In the genomic region with DNA sequence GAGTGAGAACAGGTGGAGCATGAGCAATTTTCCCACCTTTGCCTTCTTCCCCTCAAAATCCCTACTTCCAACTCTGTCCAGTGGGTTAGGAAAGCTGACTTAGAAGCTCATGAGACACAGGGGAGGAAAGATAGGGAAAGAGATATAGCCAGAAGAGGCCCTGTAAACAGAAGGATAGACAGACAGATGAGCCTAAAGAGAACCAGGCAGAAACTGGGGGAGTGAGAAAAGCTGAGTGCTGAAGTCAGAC, we compare ENCODE assay signal across 10 cellular contexts. TPM values are rescaled to one million over a fixed set of nuclear protein-coding genes. Genes with fewer than 3 reads are reported as not detected.
DNase-seq lines count a peak whose midpoint lies in the region; ATAC-seq and TF ChIP-seq lines count a peak whose summit lies in the region.
"Had no signal": no experiment of that assay in that cellular context is flagged by ENCODE, and none has a peak within 500 bp of the region (broad histone marks: within the 10 kb centered on the region; RNA-seq: fewer than 3 reads in every experiment).

No MANE protein-coding gene starts in this region.

- intact Hi-C loops in ascending aorta (cut with DNase I) = loop anchor here (5.0 kb wide), 1 partner anchor 105 kb away; a partner anchor contains a TSS

- DNase-seq in ascending aorta (ENCODE audit: low spot score in 2 of 2) (no peak), foreskin fibroblast (no peak)
- no peak for DNase-seq in activated naive CD8-positive, alpha-beta T cell treated with anti-CD3 and anti-CD28 coated beads, Interleukin-2, amount 50 U/mL, for 24 hours
- DNase-seq: activated gamma-delta T cell treated with Interleukin-2 at 50 U/mL for 16 hours; gastrocnemius medialis; NCI-H1092; stimulated activated CD4-positive, alpha-beta T cell treated with anti-CD3 and anti-CD28 coated beads, Interleukin-15, amount 100 ng/mL, for 24 hours had no signal

- H3K27ac ChIP-seq in BLaER1 (0 out of 2 replicates have a peak overlapping the region, but pooled peaks have one; percentile 11), ascending aorta (peak overlapping the region; percentile 86 to 92)

- peaks cover 61% of the 10 kb centered on the region for H3K36me3 ChIP-seq in BLaER1
- peaks cover 5 to 19% of the 10 kb centered on the region in 2 donors for H3K36me3 ChIP-seq in ascending aorta
- no peaks in the 10 kb centered on the region for H3K36me3 ChIP-seq in mucosa of stomach (ENCODE audit: control insufficient read depth, insufficient read depth, low read length)
- H3K36me3 ChIP-seq: gastrocnemius medialis had no signal

- H3K27me3 Mint-ChIP-seq in activated naive CD8-positive, alpha-beta T cell treated with anti-CD3 and anti-CD28 coated beads, Interleukin-2, amount 50 U/mL, for 24 hours = peaks cover 9% of the 10 kb centered on the region

- H3K4me1 ChIP-seq in BLaER1 (peaks cover 55% of the 10 kb centered on the region), ascending aorta (peaks cover 5 to 42% of the 10 kb centered on the region in 2 donors), mucosa of stomach (ENCODE audit: control insufficient read depth, insufficient read depth, low read length) (peaks cover 49% of the 10 kb centered on the region)

- H3K27ac Mint-ChIP-seq in activated naive CD8-positive, alpha-beta T cell treated with anti-CD3 and anti-CD28 coated beads, Interleukin-2, amount 50 U/mL, for 24 hours = no peak overlapping the region

- H3K4me2 ChIP-seq in BLaER1 = peak overlapping the region; percentile 70

- H3K9ac ChIP-seq in BLaER1 = peak overlapping the region; percentile 45
- peak overlapping the region; percentile 17 for H3K9ac ChIP-seq in mucosa of stomach (ENCODE audit: low read length)

- no peaks in the 10 kb centered on the region for H3K9me3 ChIP-seq in BLaER1
- no peaks in the 10 kb centered on the region for H3K9me3 ChIP-seq in ascending aorta
- no peaks in the 10 kb centered on the region for H3K9me3 ChIP-seq in mucosa of stomach (ENCODE audit: control insufficient read depth, low read length)
- H3K9me3 ChIP-seq: gastrocnemius medialis had no signal

- H3K4me1 Mint-ChIP-seq in activated naive CD8-positive, alpha-beta T cell treated with anti-CD3 and anti-CD28 coated beads, Interleukin-2, amount 50 U/mL, for 24 hours = peaks cover 6% of the 10 kb centered on the region

- H3K4me3 Mint-ChIP-seq in activated naive CD8-positive, alpha-beta T cell treated with anti-CD3 and anti-CD28 coated beads, Interleukin-2, amount 50 U/mL, for 24 hours = no peak overlapping the region

- no peak overlapping the region for H3K4me3 ChIP-seq in BLaER1
- no peak overlapping the region for H3K4me3 ChIP-seq in ascending aorta
- H3K4me3 ChIP-seq in mucosa of stomach (ENCODE audit: low read length) = no peak overlapping the region
- H3K4me3 ChIP-seq in foreskin fibroblast (ENCODE audit: low read depth in 1 of 2, low read length in 2 of 2) = peak overlapping the region in 1 of 2 donors; percentile 4
- H3K4me3 ChIP-seq: gastrocnemius medialis had no signal

- no peak for ATAC-seq in activated naive CD8-positive, alpha-beta T cell treated with anti-CD3 and anti-CD28 coated beads, Interleukin-2, amount 50 U/mL, for 24 hours
- no peak for ATAC-seq in GM21423 (IDR thresholded peaks at IDR 0.05; ENCODE audit: unreplicated experiment)
- ATAC-seq: gastrocnemius medialis had no signal

- H3K27me3 ChIP-seq in BLaER1 (peaks cover 22% of the 10 kb centered on the region), ascending aorta (no peaks in the 10 kb centered on the region), mucosa of stomach (ENCODE audit: control insufficient read depth, insufficient read depth, low read length) (peaks cover 16% of the 10 kb centered on the region)

- no peak for TF ChIP-seq CTCF in ascending aorta (IDR thresholded peaks at IDR 0.05)
- TF ChIP-seq CTCF in foreskin fibroblast (IDR thresholded peaks at IDR 0.05; ENCODE audit: low read depth, low read length) = no peak

- H3K9me3 Mint-ChIP-seq in activated naive CD8-positive, alpha-beta T cell treated with anti-CD3 and anti-CD28 coated beads, Interleukin-2, amount 50 U/mL, for 24 hours = no peaks in the 10 kb centered on the region

- H4K20me1 ChIP-seq in BLaER1 = peaks cover 49% of the 10 kb centered on the region

- no peaks in the 10 kb centered on the region for H3K36me3 Mint-ChIP-seq in activated naive CD8-positive, alpha-beta T cell treated with anti-CD3 and anti-CD28 coated beads, Interleukin-2, amount 50 U/mL, for 24 hours (ENCODE audit: low read depth)

RNA-seq across cellular contexts. Expression of a gene that starts 5.0 kb away (rescaled TPM):
- 11.6 TPM for total RNA-seq in ascending aorta

RNA-seq across cellular contexts. Expression of a gene that starts 20.5 kb away (rescaled TPM):
- 61.8 TPM for total RNA-seq in ascending aorta

RNA-seq across cellular contexts. Expression of a gene that starts 32.6 kb away (rescaled TPM):
- total RNA-seq in ascending aorta = 7.1 TPM

RNA-seq across cellular contexts. Expression of a gene that starts 48.2 kb away (rescaled TPM):
- total RNA-seq in ascending aorta = 118 TPM

RNA-seq across cellular contexts. Expression of a gene that starts 57.3 kb away (rescaled TPM):
- 62.7 TPM for total RNA-seq in ascending aorta
